In the genomic region with DNA sequence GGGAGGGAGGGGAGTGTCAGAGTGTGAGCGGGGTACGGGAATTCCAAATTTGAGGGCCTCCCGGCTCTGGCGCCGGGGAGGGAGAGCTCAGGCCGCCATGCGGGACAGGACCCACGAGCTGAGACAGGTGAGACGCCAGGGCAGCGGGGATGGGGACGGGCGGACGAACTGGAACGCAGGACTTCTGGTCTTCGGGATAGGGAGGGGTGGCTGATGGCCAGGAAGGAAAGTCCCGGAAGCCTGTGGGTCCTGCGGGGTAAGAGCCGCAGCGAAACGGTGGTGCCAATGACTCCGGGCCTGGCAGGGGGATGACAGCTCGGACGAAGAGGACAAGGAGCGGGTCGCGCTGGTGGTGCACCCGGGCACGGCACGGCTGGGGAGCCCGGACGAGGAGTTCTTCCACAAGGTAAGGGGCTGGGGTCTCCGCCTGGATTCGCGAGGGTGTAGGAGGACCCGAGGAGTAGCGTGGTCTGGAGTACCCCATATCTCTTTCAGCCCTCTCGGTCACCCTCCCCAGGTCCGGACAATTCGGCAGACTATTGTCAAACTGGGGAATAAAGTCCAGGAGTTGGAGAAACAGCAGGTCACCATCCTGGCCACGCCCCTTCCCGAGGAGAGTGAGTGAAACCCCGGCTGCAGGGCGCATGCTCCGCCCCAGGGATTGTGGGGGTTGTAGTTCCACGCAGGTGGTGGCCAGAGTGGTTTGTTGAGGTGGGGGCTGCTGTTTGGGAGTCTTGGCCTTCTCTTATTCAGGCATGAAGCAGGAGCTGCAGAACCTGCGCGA, we compare ENCODE assay signal across 8 cellular contexts. TPM values are rescaled to one million over a fixed set of nuclear protein-coding genes. Genes with fewer than 3 reads are reported as not detected.
DNase-seq lines count a peak whose midpoint lies in the region; ATAC-seq and TF ChIP-seq lines count a peak whose summit lies in the region.

No MANE protein-coding gene starts in this region.

- no peaks in the 10 kb centered on the region for H3K27me3 Mint-ChIP-seq in chondrocyte (ENCODE audit: low read depth)

- POLR2A ChIA-PET in AG04450 (lab: Yijun Ruan, JAX), result interaction anchor here (0.7 to 1.6 kb wide), 5 partner anchors 11 to 438 kb away, joined by 3 to 13 read pairs (median 3); a partner anchor contains a TSS

- peaks cover 18% of the 10 kb centered on the region for H3K4me1 Mint-ChIP-seq in chondrocyte (ENCODE audit: low read depth)

- CTCF ChIA-PET in AG04450 (lab: Charles Lee), result no interaction called here

- peaks cover 13% of the 10 kb centered on the region for H3K36me3 Mint-ChIP-seq in chondrocyte (ENCODE audit: low read depth)

- H3K9me3 ChIP-seq in AG04450 (ENCODE audit: control insufficient read depth, insufficient read depth, low read length), result no peaks in the 10 kb centered on the region; the same call in 1 of the 2 replicates

- peak overlapping the region; percentile 57 for H3K27ac ChIP-seq in AG04450 (ENCODE audit: low read depth, low read length)
- peak overlapping the region; percentile 98 for H3K27ac ChIP-seq in layer of hippocampus (ENCODE audit: low read depth, low read length)

- H3K4me3 Mint-ChIP-seq in chondrocyte (ENCODE audit: unreplicated experiment), result peak overlapping the region; percentile 94

- peak overlapping the region; percentile 95 for H3K27ac Mint-ChIP-seq in chondrocyte (ENCODE audit: unreplicated experiment)

- H3K27me3 ChIP-seq in AG04450 (ENCODE audit: control insufficient read depth, insufficient read depth, low read length), result no peaks in the 10 kb centered on the region
- H3K27me3 ChIP-seq in layer of hippocampus (ENCODE audit: control insufficient read depth, insufficient read depth, low read length), result no peaks in the 10 kb centered on the region

- TF ChIP-seq CTCF in AG04450 (IDR thresholded peaks at IDR 0.05; ENCODE audit: low read depth, low read length) (no peak), chondrocyte (IDR thresholded peaks at IDR 0.05) (peak; percentile 3)

- ATAC-seq in GM18870 (IDR thresholded peaks at IDR 0.05; ENCODE audit: unreplicated experiment), result peak; percentile 33
- peak; percentile 48 for ATAC-seq in HG03175 (IDR thresholded peaks at IDR 0.05; ENCODE audit: unreplicated experiment)

- peak overlapping the region; percentile 100 for H3K4me3 ChIP-seq in AG04450 (ENCODE audit: low read depth, low read length)

- DNase-seq in AG04450 (ENCODE audit: low read depth, low spot score), result peak; percentile 48
- peak; percentile 35 for DNase-seq in NCI-H446 treated with DMSO at 0.1 percent for 48 hours (lab: John Stamatoyannopoulos, UW)
- peak; percentile 76 to 82 for DNase-seq in activated CD4-positive, alpha-beta T cell treated with anti-CD3 and anti-CD28 coated beads for 24 hours (ENCODE audit: low read depth in 2 of 2)
- no peak for DNase-seq in chondrocyte (ENCODE audit: low spot score)
- DNase-seq in stimulated activated CD4-positive, alpha-beta T cell treated with anti-CD3 and anti-CD28 coated beads, Interleukin-1b, Interleukin-23, amount 100 ng/mL, for 1 hour (ENCODE audit: low read depth in 2 of 2), result peak; percentile 52 to 71

- H3K9me3 Mint-ChIP-seq in chondrocyte (ENCODE audit: low read depth), result no peaks in the 10 kb centered on the region

RNA-seq across cellular contexts. Expression of a gene that starts 0.5 kb away (rescaled TPM):
- polyA plus RNA-seq in AG04450 (2011; rRNA removed), result 43.7 and 45.9 TPM in 2 replicates
- polyA minus RNA-seq in AG04450 (2011; rRNA and poly(A)+ RNA removed), result 30.2 and 43.5 TPM in 2 replicates
- 43.4 to 54.1 TPM (median 48.0 TPM) in 3 replicates for total RNA-seq in chondrocyte

RNA-seq across cellular contexts. Expression of a gene that starts 23.5 kb away (rescaled TPM):
- 4.2 and 4.8 TPM in 2 replicates for polyA plus RNA-seq in AG04450 (2011; rRNA removed)
- polyA minus RNA-seq in AG04450 (2011; rRNA and poly(A)+ RNA removed), result 6.5 and 9.3 TPM in 2 replicates
- total RNA-seq in chondrocyte, result 1.4 to 4.0 TPM (median 1.7 TPM) in 3 replicates

RNA-seq across cellular contexts. Expression of a gene that starts 40.1 kb away (rescaled TPM):
- polyA plus RNA-seq in AG04450 (2011; rRNA removed), result 5.9 and 8.6 TPM in 2 replicates
- polyA minus RNA-seq in AG04450 (2011; rRNA and poly(A)+ RNA removed), result 6.0 and 8.0 TPM in 2 replicates
- 14.1 to 18.9 TPM (median 15.2 TPM) in 3 replicates for total RNA-seq in chondrocyte

RNA-seq across cellular contexts. Expression of a gene that starts 40.3 kb away (rescaled TPM):
- 2.4 and 4.5 TPM in 2 replicates for polyA plus RNA-seq in AG04450 (2011; rRNA removed)
- polyA minus RNA-seq in AG04450 (2011; rRNA and poly(A)+ RNA removed), result 5.6 and 17.0 TPM in 2 replicates
- total RNA-seq in chondrocyte, result 13.8 to 17.3 TPM (median 15.2 TPM) in 3 replicates

RNA-seq across cellular contexts. Expression of a gene that starts 48.9 kb away (rescaled TPM):
- 6.1 and 9.5 TPM in 2 replicates for polyA plus RNA-seq in AG04450 (2011; rRNA removed)
- 4.0 and 4.9 TPM in 2 replicates for polyA minus RNA-seq in AG04450 (2011; rRNA and poly(A)+ RNA removed)
- 10.8 to 12.4 TPM (median 12.3 TPM) in 3 replicates for total RNA-seq in chondrocyte
